16 cellular contexts compared by ENCODE assay signal in genomic region chr5:35762368-35762767, GRCh38.
"Had no signal": no experiment of that assay in that cellular context is flagged by ENCODE, and none has a peak within 500 bp of the region (broad histone marks: within the 10 kb centered on the region; RNA-seq: fewer than 3 reads in every experiment).

No MANE protein-coding gene starts in this region.

- H3K27ac ChIP-seq: prostate gland, right atrium auricular region, tibial nerve, vagina had no signal

- H3K27me3 ChIP-seq: right atrium auricular region, tibial nerve, vagina had no signal

- H3K4me1 Mint-ChIP-seq: activated CD4-positive, alpha-beta T cell treated with anti-CD3 and anti-CD28 coated beads, Interleukin-2, amount 10 ng/mL, durations not matched to agents 24 days and 14 days; activated naive CD4-positive, alpha-beta T cell treated with anti-CD3 and anti-CD28 coated beads, Interleukin-2, amount 10 ng/mL, durations not matched to agents 7 days and 5 days; naive B cell had no signal

- H3K36me3 ChIP-seq: prostate gland, right atrium auricular region, tibial nerve, vagina had no signal

- H3K9me3 ChIP-seq: prostate gland, right atrium auricular region, tibial nerve, vagina had no signal

- H3K4me1 ChIP-seq: prostate gland, right atrium auricular region, tibial nerve, vagina had no signal

- H3K4me3 Mint-ChIP-seq: activated CD4-positive, alpha-beta T cell treated with anti-CD3 and anti-CD28 coated beads, Interleukin-2, amount 10 ng/mL, durations not matched to agents 24 days and 14 days; activated naive CD4-positive, alpha-beta T cell treated with anti-CD3 and anti-CD28 coated beads, Interleukin-2, amount 10 ng/mL, durations not matched to agents 7 days and 5 days; naive B cell; stimulated activated naive CD8-positive, alpha-beta T cell treated with anti-CD3 and anti-CD28 coated beads, Interleukin-15, Interleukin-2, amounts not matched to agents 100 ng/mL and 50 ng/mL, for 24 hours; T-helper 17 cell; WTC11 had no signal

- ATAC-seq: left ventricle myocardium superior, WTC11 had no signal

- H3K27me3 Mint-ChIP-seq: activated CD4-positive, alpha-beta T cell treated with anti-CD3 and anti-CD28 coated beads, Interleukin-2, amount 10 ng/mL, durations not matched to agents 24 days and 14 days; activated naive CD4-positive, alpha-beta T cell treated with anti-CD3 and anti-CD28 coated beads, Interleukin-2, amount 10 ng/mL, durations not matched to agents 7 days and 5 days; naive B cell; stimulated activated naive CD8-positive, alpha-beta T cell treated with anti-CD3 and anti-CD28 coated beads, Interleukin-15, Interleukin-2, amounts not matched to agents 100 ng/mL and 50 ng/mL, for 24 hours; T-helper 17 cell had no signal

- DNase-seq: activated CD8-positive, alpha-beta memory T cell treated with anti-CD3 and anti-CD28 coated beads for 24 hours; activated CD8-positive, alpha-beta memory T cell treated with anti-CD3 and anti-CD28 coated beads, Interleukin-2, amount 50 U/mL, for 48 hours; activated naive CD4-positive, alpha-beta T cell treated with anti-CD3 and anti-CD28 coated beads, Interleukin-2, amount 10 ng/mL, durations not matched to agents 7 days and 5 days; cerebellar nuclear complex; cortex of kidney; left ventricle myocardium superior; naive B cell; stimulated activated CD4-positive, alpha-beta T cell treated with anti-CD3 and anti-CD28 coated beads, Interleukin-2, amount 100 ng/mL, for 24 hours; T-helper 17 cell had no signal

- H3K4me3 ChIP-seq: prostate gland, right atrium auricular region, tibial nerve, vagina had no signal

- H3K27ac Mint-ChIP-seq: activated CD4-positive, alpha-beta T cell treated with anti-CD3 and anti-CD28 coated beads, Interleukin-2, amount 10 ng/mL, durations not matched to agents 24 days and 14 days; activated naive CD4-positive, alpha-beta T cell treated with anti-CD3 and anti-CD28 coated beads, Interleukin-2, amount 10 ng/mL, durations not matched to agents 7 days and 5 days; naive B cell; stimulated activated naive CD8-positive, alpha-beta T cell treated with anti-CD3 and anti-CD28 coated beads, Interleukin-15, Interleukin-2, amounts not matched to agents 100 ng/mL and 50 ng/mL, for 24 hours; WTC11 had no signal

- H3K36me3 Mint-ChIP-seq: activated naive CD4-positive, alpha-beta T cell treated with anti-CD3 and anti-CD28 coated beads, Interleukin-2, amount 10 ng/mL, durations not matched to agents 7 days and 5 days; naive B cell; WTC11 had no signal

- H3K9me3 Mint-ChIP-seq: activated CD4-positive, alpha-beta T cell treated with anti-CD3 and anti-CD28 coated beads, Interleukin-2, amount 10 ng/mL, durations not matched to agents 24 days and 14 days; activated naive CD4-positive, alpha-beta T cell treated with anti-CD3 and anti-CD28 coated beads, Interleukin-2, amount 10 ng/mL, durations not matched to agents 7 days and 5 days; naive B cell; WTC11 had no signal
